1 cellular context compared by ENCODE assay signal in the genomic region with DNA sequence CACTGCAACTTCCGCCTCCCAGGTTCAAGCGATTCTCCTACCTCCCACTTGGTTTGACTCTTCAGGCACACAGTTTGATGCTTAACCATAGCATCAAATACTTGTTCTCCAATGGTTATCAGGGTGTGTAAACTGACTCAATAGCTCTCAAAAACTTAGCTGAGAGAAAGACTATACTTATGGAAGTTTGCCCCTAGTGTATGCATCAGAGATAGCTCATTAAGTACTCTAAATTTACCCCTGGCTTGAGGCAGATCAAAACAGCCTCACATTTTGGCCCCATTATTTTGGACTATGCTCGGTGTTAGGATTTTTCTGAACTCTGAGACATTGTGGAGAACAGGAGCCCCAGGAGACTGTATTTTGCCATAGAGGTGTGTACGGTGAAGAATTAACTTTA.
TF ChIP-seq lines count a peak whose summit lies in the region.

No MANE protein-coding gene starts in this region.

TF ChIP-seq in HepG2, 621 proteins besides CTCF, POLR2A, EP300 and RAD21 (continued from another document):
- TF ChIP-seq NFIB (CRISPR knock-in tag; IDR thresholded peaks at IDR 0.05; ENCODE audit: borderline replicate concordance) (no peak), CEBPG (CRISPR knock-in tag; IDR thresholded peaks at IDR 0.05) (no peak)
